Comparison of ENCODE assay signal across 29 cellular contexts in genomic region chr5:107216587-107216986, GRCh38.
DNase-seq lines count a peak whose midpoint lies in the region; ATAC-seq and TF ChIP-seq lines count a peak whose summit lies in the region.
"Had no signal": no experiment of that assay in that cellular context is flagged by ENCODE, and none has a peak within 500 bp of the region (broad histone marks: within the 10 kb centered on the region; RNA-seq: fewer than 3 reads in every experiment).

No MANE protein-coding gene starts in this region.

- intact Hi-C loops in natural killer cell (cut with micrococcal nuclease) = no loop called here

- H3K9me3 Mint-ChIP-seq in natural killer cell = no peaks in the 10 kb centered on the region
- H3K9me3 Mint-ChIP-seq in naive thymus-derived CD8-positive, alpha-beta T cell = peaks cover 0 to 9% (median 0%) of the 10 kb centered on the region in 9 donors
- H3K9me3 Mint-ChIP-seq: activated CD4-positive, alpha-beta memory T cell treated with anti-CD3 and anti-CD28 coated beads for 36 hours; activated T-cell treated with anti-CD3 and anti-CD28 coated beads, Interleukin-2, amount 50 U/mL, for 72 hours; GM23338; nephron progenitor cell; stimulated activated naive CD8-positive, alpha-beta T cell treated with anti-CD3 and anti-CD28 coated beads, Interleukin-15, Interleukin-2, amounts not matched to agents 100 ng/mL and 50 ng/mL, for 24 hours had no signal

- DNase-seq in NCI-H69 (lab: John Stamatoyannopoulos, UW) (peak; percentile 14), epithelial cell of prostate (ENCODE audit: low read depth, low spot score) (no peak), thoracic aorta (ENCODE audit: low spot score) (no peak), natural killer cell (no peak), cortex of kidney (lab: John Stamatoyannopoulos, UW) (no peak)
- DNase-seq in naive thymus-derived CD8-positive, alpha-beta T cell = no peak
- DNase-seq: activated CD4-positive, alpha-beta memory T cell treated with anti-CD3 and anti-CD28 coated beads for 36 hours; activated CD4-positive, alpha-beta T cell treated with anti-CD3 and anti-CD28 coated beads for 1 hour; activated T-cell treated with anti-CD3 and anti-CD28 coated beads, Interleukin-2, amount 50 U/mL, for 72 hours; central memory CD4-positive, alpha-beta T cell; COR-L47; dermis blood vessel endothelial cell; foreskin fibroblast; head of caudate nucleus; kidney glomerular epithelial cell; MG63; NCI-H2029; NCI-H510A treated with DMSO at 0.1 percent for 48 hours; nephron progenitor cell; Peyer's patch; SIG-M5; stimulated activated CD4-positive, alpha-beta T cell treated with anti-CD3 and anti-CD28 coated beads, Interleukin-1b, Interleukin-23, amount 100 ng/mL, for 48 hours; thyroid gland had no signal

- H3K4me3 Mint-ChIP-seq in natural killer cell = no peak overlapping the region
- no peak overlapping the region for H3K4me3 Mint-ChIP-seq in naive thymus-derived CD8-positive, alpha-beta T cell
- H3K4me3 Mint-ChIP-seq: activated CD4-positive, alpha-beta memory T cell treated with anti-CD3 and anti-CD28 coated beads for 36 hours; activated T-cell treated with anti-CD3 and anti-CD28 coated beads, Interleukin-2, amount 50 U/mL, for 72 hours; GM23338; nephron progenitor cell; stimulated activated naive CD8-positive, alpha-beta T cell treated with anti-CD3 and anti-CD28 coated beads, Interleukin-15, Interleukin-2, amounts not matched to agents 100 ng/mL and 50 ng/mL, for 24 hours had no signal

- TF ChIP-seq CTCF in thoracic aorta (IDR thresholded peaks at IDR 0.05) = no peak
- no peak for TF ChIP-seq CTCF in natural killer cell (IDR thresholded peaks at IDR 0.05)

- peak; percentile 53 for ATAC-seq in GM19025 (IDR thresholded peaks at IDR 0.05; ENCODE audit: low read depth, unreplicated experiment)
- ATAC-seq in thoracic aorta (ENCODE audit: insufficient number of reproducible peaks, low FRiP score, low read depth) = no peak
- no peak for ATAC-seq in natural killer cell
- no peak for ATAC-seq in naive thymus-derived CD8-positive, alpha-beta T cell
- ATAC-seq: activated T-cell treated with anti-CD3 and anti-CD28 coated beads, Interleukin-2, amount 50 U/mL, for 72 hours; GM23338; K562 had no signal

- no peaks in the 10 kb centered on the region for H3K9me3 ChIP-seq in thoracic aorta
- H3K9me3 ChIP-seq: BLaER1 treated with 17β-estradiol and CSF1 and Interleukin-3, amounts not matched to agents 10 nM and 100 nM; esophagus muscularis mucosa; MG63; Peyer's patch; thyroid gland had no signal

- H3K36me3 Mint-ChIP-seq in natural killer cell = peaks cover 6% of the 10 kb centered on the region
- no peaks in the 10 kb centered on the region for H3K36me3 Mint-ChIP-seq in naive thymus-derived CD8-positive, alpha-beta T cell
- H3K36me3 Mint-ChIP-seq: activated CD4-positive, alpha-beta memory T cell treated with anti-CD3 and anti-CD28 coated beads for 36 hours had no signal

- no peaks in the 10 kb centered on the region for H3K36me3 ChIP-seq in thoracic aorta
- H3K36me3 ChIP-seq: BLaER1 treated with 17β-estradiol and CSF1 and Interleukin-3, amounts not matched to agents 10 nM and 100 nM; esophagus muscularis mucosa; MG63; Peyer's patch; thyroid gland had no signal

- H3K27ac Mint-ChIP-seq in natural killer cell = no peak overlapping the region
- no peak overlapping the region for H3K27ac Mint-ChIP-seq in naive thymus-derived CD8-positive, alpha-beta T cell
- H3K27ac Mint-ChIP-seq: activated CD4-positive, alpha-beta memory T cell treated with anti-CD3 and anti-CD28 coated beads for 36 hours; activated T-cell treated with anti-CD3 and anti-CD28 coated beads, Interleukin-2, amount 50 U/mL, for 72 hours; GM23338; nephron progenitor cell; stimulated activated naive CD8-positive, alpha-beta T cell treated with anti-CD3 and anti-CD28 coated beads, Interleukin-15, Interleukin-2, amounts not matched to agents 100 ng/mL and 50 ng/mL, for 24 hours had no signal

- peak overlapping the region; percentile 88 for H3K27ac ChIP-seq in epithelial cell of prostate
- H3K27ac ChIP-seq in thoracic aorta = peak overlapping the region; percentile 54 to 60
- H3K27ac ChIP-seq: BLaER1 treated with 17β-estradiol and CSF1 and Interleukin-3, amounts not matched to agents 10 nM and 100 nM; Peyer's patch had no signal

- H3K4me1 ChIP-seq in thoracic aorta (ENCODE audit: control insufficient read depth in 1 of 2, low read depth in 2 of 2) = peaks cover 21 to 51% of the 10 kb centered on the region in 2 donors
- H3K4me1 ChIP-seq: BLaER1 treated with 17β-estradiol and CSF1 and Interleukin-3, amounts not matched to agents 10 nM and 100 nM; Peyer's patch; thyroid gland had no signal

- H3K27me3 ChIP-seq in thoracic aorta (replicated peaks; ENCODE audit: insufficient read depth) = no peaks in the 10 kb centered on the region
- H3K27me3 ChIP-seq: BLaER1 treated with 17β-estradiol and CSF1 and Interleukin-3, amounts not matched to agents 10 nM and 100 nM; esophagus muscularis mucosa; MG63; Peyer's patch; thyroid gland had no signal

- no peaks in the 10 kb centered on the region for H3K4me1 Mint-ChIP-seq in natural killer cell
- no peaks in the 10 kb centered on the region for H3K4me1 Mint-ChIP-seq in naive thymus-derived CD8-positive, alpha-beta T cell
- H3K4me1 Mint-ChIP-seq: GM23338 had no signal

- POLR2A ChIA-PET in naive thymus-derived CD8-positive, alpha-beta T cell (lab: Charles Lee) = no interaction called here

- peaks cover 10 to 57% of the 10 kb centered on the region in 2 donors for H3K27me3 Mint-ChIP-seq in natural killer cell (ENCODE audit: low read depth in 2 of 2)
- peaks cover 0 to 3% (median 0%) of the 10 kb centered on the region in 5 donors for H3K27me3 Mint-ChIP-seq in naive thymus-derived CD8-positive, alpha-beta T cell
- H3K27me3 Mint-ChIP-seq: activated CD4-positive, alpha-beta memory T cell treated with anti-CD3 and anti-CD28 coated beads for 36 hours; stimulated activated naive CD8-positive, alpha-beta T cell treated with anti-CD3 and anti-CD28 coated beads, Interleukin-15, Interleukin-2, amounts not matched to agents 100 ng/mL and 50 ng/mL, for 24 hours had no signal

- no peak overlapping the region for H3K4me3 ChIP-seq in thoracic aorta
- H3K4me3 ChIP-seq: BLaER1 treated with 17β-estradiol and CSF1 and Interleukin-3, amounts not matched to agents 10 nM and 100 nM; esophagus muscularis mucosa; GM23338; K562; MG63; Peyer's patch; thyroid gland had no signal
